Comparison of ENCODE assay signal across 14 cellular contexts in the genomic region with DNA sequence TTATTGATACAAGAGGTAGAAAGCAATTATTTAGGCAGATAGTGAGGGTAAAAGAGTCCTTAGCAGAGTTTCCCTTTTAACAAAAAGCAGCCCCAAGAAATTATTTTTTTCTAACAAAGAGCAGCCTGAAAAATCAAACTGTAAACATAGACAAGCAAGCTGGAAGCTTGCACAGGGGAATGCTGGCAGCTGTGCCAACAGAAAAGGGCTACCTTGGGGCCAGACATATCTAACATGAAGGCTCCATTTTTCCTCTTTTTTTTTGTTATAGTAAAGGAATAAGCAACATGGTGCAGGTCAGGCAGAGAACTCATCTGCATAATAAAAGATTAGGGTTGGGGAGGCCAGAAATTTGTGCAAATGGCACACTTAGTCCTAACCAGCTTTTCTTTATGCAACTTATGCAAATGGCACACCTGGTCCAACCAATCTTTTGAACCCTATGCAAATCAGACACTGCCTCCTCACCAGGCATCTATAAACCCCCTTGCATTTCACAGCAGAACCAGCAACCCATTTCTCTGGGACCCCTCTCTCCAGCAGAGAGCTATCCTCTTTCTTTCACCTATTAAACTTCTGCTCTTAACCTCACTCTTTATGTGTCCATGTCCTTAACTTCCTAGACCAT. TPM values are rescaled to one million over a fixed set of nuclear protein-coding genes. Genes with fewer than 3 reads are reported as not detected.
"Had no signal": no experiment of that assay in that cellular context is flagged by ENCODE, and none has a peak within 500 bp of the region (broad histone marks: within the 10 kb centered on the region; RNA-seq: fewer than 3 reads in every experiment).

No MANE protein-coding gene starts in this region.

- H3K27ac ChIP-seq: coronary artery, testis, upper lobe of right lung had no signal

- H3K27me3 Mint-ChIP-seq: activated B cell treated with CpG ODN at 0.5 μM for 24 hours; activated CD4-positive, alpha-beta T cell treated with anti-CD3 and anti-CD28 coated beads, Interleukin-2, amount 10 ng/mL, durations not matched to agents 7 days and 5 days; natural killer cell treated with Interleukin-12 subunit alpha and Interleukin-12 subunit beta and Interleukin-15 and Interleukin-18, amount 100 ng/mL, for 72 hours; stimulated activated naive CD8-positive, alpha-beta T cell treated with anti-CD3 and anti-CD28 coated beads, Interleukin-15, amount 100 ng/mL, for 72 hours had no signal

- H3K4me1 Mint-ChIP-seq: activated B cell treated with CpG ODN at 0.5 μM for 24 hours; activated CD4-positive, alpha-beta T cell treated with anti-CD3 and anti-CD28 coated beads, Interleukin-2, amount 10 ng/mL, durations not matched to agents 7 days and 5 days; stimulated activated naive CD8-positive, alpha-beta T cell treated with anti-CD3 and anti-CD28 coated beads, Interleukin-15, amount 100 ng/mL, for 72 hours had no signal

- H3K4me3 Mint-ChIP-seq: activated B cell treated with CpG ODN at 0.5 μM for 24 hours; activated CD4-positive, alpha-beta T cell treated with anti-CD3 and anti-CD28 coated beads, Interleukin-2, amount 10 ng/mL, durations not matched to agents 7 days and 5 days; activated naive CD4-positive, alpha-beta T cell treated with anti-CD3 and anti-CD28 coated beads for 36 hours; natural killer cell treated with Interleukin-12 subunit alpha and Interleukin-12 subunit beta and Interleukin-15 and Interleukin-18, amount 100 ng/mL, for 72 hours; stimulated activated naive CD8-positive, alpha-beta T cell treated with anti-CD3 and anti-CD28 coated beads, Interleukin-15, amount 100 ng/mL, for 72 hours had no signal

- H3K27me3 ChIP-seq: heart right ventricle, testis, upper lobe of right lung had no signal

- H3K36me3 Mint-ChIP-seq: natural killer cell treated with Interleukin-12 subunit alpha and Interleukin-12 subunit beta and Interleukin-15 and Interleukin-18, amount 100 ng/mL, for 72 hours had no signal

- H3K4me3 ChIP-seq: coronary artery, heart right ventricle, testis, upper lobe of right lung had no signal

- H3K36me3 ChIP-seq: heart right ventricle, upper lobe of right lung had no signal

- ATAC-seq: heart right ventricle; left ventricle myocardium superior; natural killer cell treated with Interleukin-12 subunit alpha and Interleukin-12 subunit beta and Interleukin-15 and Interleukin-18, amount 100 ng/mL, for 72 hours; stimulated activated naive CD8-positive, alpha-beta T cell treated with anti-CD3 and anti-CD28 coated beads, Interleukin-15, amount 100 ng/mL, for 72 hours; upper lobe of right lung had no signal

- H3K9me3 ChIP-seq: testis, upper lobe of right lung had no signal

- H3K4me1 ChIP-seq: testis, upper lobe of right lung had no signal

- DNase-seq: activated B cell treated with CpG ODN at 0.5 μM for 24 hours; activated CD4-positive, alpha-beta T cell treated with anti-CD3 and anti-CD28 coated beads, Interleukin-2, amount 10 ng/mL, durations not matched to agents 7 days and 5 days; activated CD8-positive, alpha-beta memory T cell treated with anti-CD3 and anti-CD28 coated beads for 24 hours; activated naive CD4-positive, alpha-beta T cell treated with anti-CD3 and anti-CD28 coated beads for 36 hours; effector memory CD4-positive, alpha-beta T cell; heart right ventricle; left ventricle myocardium superior; mesenchymal stem cell; stimulated activated CD4-positive, alpha-beta T cell treated with anti-CD3 and anti-CD28 coated beads, Interleukin-4, amount 100 ng/mL, for 1 hour; stimulated activated naive CD8-positive, alpha-beta T cell treated with anti-CD3 and anti-CD28 coated beads, Interleukin-15, amount 100 ng/mL, for 72 hours; testis; upper lobe of right lung had no signal

- H3K9me3 Mint-ChIP-seq: activated CD4-positive, alpha-beta T cell treated with anti-CD3 and anti-CD28 coated beads, Interleukin-2, amount 10 ng/mL, durations not matched to agents 7 days and 5 days; activated naive CD4-positive, alpha-beta T cell treated with anti-CD3 and anti-CD28 coated beads for 36 hours; natural killer cell treated with Interleukin-12 subunit alpha and Interleukin-12 subunit beta and Interleukin-15 and Interleukin-18, amount 100 ng/mL, for 72 hours had no signal

- H3K27ac Mint-ChIP-seq: activated B cell treated with CpG ODN at 0.5 μM for 24 hours; activated CD4-positive, alpha-beta T cell treated with anti-CD3 and anti-CD28 coated beads, Interleukin-2, amount 10 ng/mL, durations not matched to agents 7 days and 5 days; activated naive CD4-positive, alpha-beta T cell treated with anti-CD3 and anti-CD28 coated beads for 36 hours; natural killer cell treated with Interleukin-12 subunit alpha and Interleukin-12 subunit beta and Interleukin-15 and Interleukin-18, amount 100 ng/mL, for 72 hours; stimulated activated naive CD8-positive, alpha-beta T cell treated with anti-CD3 and anti-CD28 coated beads, Interleukin-15, amount 100 ng/mL, for 72 hours had no signal

RNA-seq across cellular contexts. Expression of a gene that starts 41.8 kb away (rescaled TPM):
- total RNA-seq: activated CD4-positive, alpha-beta T cell treated with anti-CD3 and anti-CD28 coated beads, Interleukin-2, amount 10 ng/mL, durations not matched to agents 7 days and 5 days; activated naive CD4-positive, alpha-beta T cell treated with anti-CD3 and anti-CD28 coated beads for 36 hours had no signal
